In the genomic region with DNA sequence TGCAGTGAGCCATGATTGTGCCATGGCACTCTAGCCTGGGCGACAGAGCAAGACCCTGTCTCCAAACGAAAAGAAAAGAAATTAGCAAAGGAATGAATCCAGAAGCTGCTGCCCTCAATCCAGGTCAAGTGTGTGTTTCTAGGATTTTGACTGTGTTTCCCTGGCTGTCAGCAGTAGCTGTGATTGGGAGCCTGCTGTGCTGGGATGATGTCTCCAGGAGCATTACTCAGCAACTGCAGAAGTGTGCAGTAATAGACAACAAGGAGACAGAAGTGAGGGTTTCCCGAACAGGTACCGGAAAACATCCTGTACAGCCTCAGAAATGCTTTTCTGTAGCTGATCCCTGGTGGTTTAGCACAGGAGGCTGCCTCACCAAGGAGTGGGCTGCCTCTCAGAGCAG, we compare ENCODE assay signal across 21 cellular contexts.
"Had no signal": no experiment of that assay in that cellular context is flagged by ENCODE, and none has a peak within 500 bp of the region (broad histone marks: within the 10 kb centered on the region; RNA-seq: fewer than 3 reads in every experiment).

No MANE protein-coding gene starts in this region.

- H3K4me3 Mint-ChIP-seq: activated CD4-positive, alpha-beta T cell treated with anti-CD3 and anti-CD28 coated beads for 36 hours; activated CD8-positive, alpha-beta T cell treated with anti-CD3 and anti-CD28 coated beads for 36 hours; activated naive CD8-positive, alpha-beta T cell treated with anti-CD3 and anti-CD28 coated beads, Interleukin-2, amount 10 ng/mL, durations not matched to agents 7 days and 5 days; activated T-cell treated with anti-CD3 and anti-CD28 coated beads, Interleukin-2, amount 50 U/mL, for 72 hours had no signal

- DNase-seq: activated CD4-positive, alpha-beta T cell treated with anti-CD3 and anti-CD28 coated beads for 36 hours; activated CD8-positive, alpha-beta memory T cell treated with anti-CD3 and anti-CD28 coated beads, Interleukin-2, amount 50 U/mL, for 4 hours; activated CD8-positive, alpha-beta T cell treated with anti-CD3 and anti-CD28 coated beads for 36 hours; activated naive CD4-positive, alpha-beta T cell treated with anti-CD3 and anti-CD28 coated beads, Interleukin-2, amount 50 U/mL, for 16 hours; activated naive CD8-positive, alpha-beta T cell treated with anti-CD3 and anti-CD28 coated beads, Interleukin-2, amount 10 ng/mL, durations not matched to agents 7 days and 5 days; activated T-cell treated with anti-CD3 and anti-CD28 coated beads, Interleukin-2, amount 50 U/mL, for 72 hours; adrenal gland; anterior cingulate cortex; cortex of kidney; Karpas-422; MM.1S; NCI-H1105; NCI-H1436; NCI-H187; NCI-H2081; NCI-H446 treated with DMSO at 0.1 percent for 48 hours; NCI-H526; NCI-H774; SIG-M5; T-helper 2 cell; T1000 had no signal

- H3K27ac Mint-ChIP-seq: activated CD4-positive, alpha-beta T cell treated with anti-CD3 and anti-CD28 coated beads for 36 hours; activated CD8-positive, alpha-beta T cell treated with anti-CD3 and anti-CD28 coated beads for 36 hours; activated T-cell treated with anti-CD3 and anti-CD28 coated beads, Interleukin-2, amount 50 U/mL, for 72 hours had no signal

- ATAC-seq: activated CD4-positive, alpha-beta T cell treated with anti-CD3 and anti-CD28 coated beads for 36 hours; activated CD8-positive, alpha-beta T cell treated with anti-CD3 and anti-CD28 coated beads for 36 hours; activated T-cell treated with anti-CD3 and anti-CD28 coated beads, Interleukin-2, amount 50 U/mL, for 72 hours had no signal

- H3K27me3 Mint-ChIP-seq: activated CD4-positive, alpha-beta T cell treated with anti-CD3 and anti-CD28 coated beads for 36 hours; activated CD8-positive, alpha-beta T cell treated with anti-CD3 and anti-CD28 coated beads for 36 hours; activated naive CD8-positive, alpha-beta T cell treated with anti-CD3 and anti-CD28 coated beads, Interleukin-2, amount 10 ng/mL, durations not matched to agents 7 days and 5 days had no signal
